8 cellular contexts compared by ENCODE assay signal in genomic region chr1:25820247-25821111, GRCh38. TPM values are rescaled to one million over a fixed set of nuclear protein-coding genes. Genes with fewer than 3 reads are reported as not detected.
A peak's percentile ranks its signal among the peaks of the same experiment; 100 is the strongest.
DNase-seq lines count a peak whose midpoint lies in the region; ATAC-seq and TF ChIP-seq lines count a peak whose summit lies in the region.

No MANE protein-coding gene starts in this region.

- H3K27ac ChIP-seq in ectodermal cell (ENCODE audit: insufficient read depth, low read depth, low read length, poor library complexity, severe bottlenecking), result no peak overlapping the region

- DNase-seq in Right ventricle myocardium inferior (ENCODE audit: missing footprints) (peak; percentile 85), cardiac septum (ENCODE audit: low spot score) (no peak), NCI-H2171 (lab: John Stamatoyannopoulos, UW) (peak; percentile 36), mucosa of descending colon (peak; percentile 78 to 83 (median 80))
- DNase-seq in activated CD4-positive, alpha-beta T cell treated with anti-CD3 and anti-CD28 coated beads, Interleukin-2, amount 50 U/mL, for 48 hours, result peak; percentile 63 to 72
- peak; percentile 71 for DNase-seq in stimulated activated naive CD4-positive, alpha-beta T cell treated with Interleukin-2 at 50 U/mL for 16 hours (lab: John Stamatoyannopoulos, UW)

- peak; percentile 58 for ATAC-seq in Right ventricle myocardium inferior
- ATAC-seq in HG02870 (IDR thresholded peaks at IDR 0.05; ENCODE audit: unreplicated experiment), result peak; percentile 43
- peak; percentile 71 for ATAC-seq in mucosa of descending colon

- no peak for TF ChIP-seq CTCF in mucosa of descending colon (IDR thresholded peaks at IDR 0.05)

- H3K36me3 ChIP-seq in ectodermal cell (ENCODE audit: control insufficient read depth, insufficient read depth, low read length), result peaks cover 6% of the 10 kb centered on the region
- no peaks in the 10 kb centered on the region for H3K36me3 ChIP-seq in mucosa of descending colon (ENCODE audit: low read depth)

- WGBS in ectodermal cell, 2 experiments, result 2 to 3% methylated on average over 67 of the region's 67 CpGs

- H3K4me3 ChIP-seq in ectodermal cell (ENCODE audit: insufficient read depth, low read depth, low read length) (peak overlapping the region; percentile 96), mucosa of descending colon (peak overlapping the region; percentile 62)

- H3K9me3 ChIP-seq in ectodermal cell (ENCODE audit: control insufficient read depth, low read length) (no peaks in the 10 kb centered on the region), mucosa of descending colon (no peaks in the 10 kb centered on the region)

- H3K4me1 ChIP-seq in ectodermal cell (ENCODE audit: control insufficient read depth, insufficient read depth, low read length) (peaks cover 16% of the 10 kb centered on the region), mucosa of descending colon (ENCODE audit: low read depth) (peaks cover 30% of the 10 kb centered on the region)

- peaks cover 12% of the 10 kb centered on the region for H3K27me3 ChIP-seq in ectodermal cell (ENCODE audit: control insufficient read depth, insufficient read depth, low read length, poor library complexity, severe bottlenecking)

- intact Hi-C loops in Right ventricle myocardium inferior (cut with DNase I), result loop anchor here (5.0 kb wide), 1 partner anchor 177 kb away; the partner anchor contains the start of gene PAFAH2
- intact Hi-C loops in cardiac septum (cut with DNase I), result loop anchor here (5.0 kb wide), 1 partner anchor 177 kb away; the partner anchor contains the start of gene PAFAH2
- intact Hi-C loops in mucosa of descending colon (cut with DNase I, micrococcal nuclease), result no loop called here

RNA-seq across cellular contexts. Expression of gene MTFR1L, which starts 0.7 kb away (rescaled TPM):
- total RNA-seq in Right ventricle myocardium inferior (206 TPM), cardiac septum (187 TPM), mucosa of descending colon (10 to 100 TPM; 46.2 to 94.3 (median 83.0) TPM)
- polyA plus RNA-seq in ectodermal cell (2013, experiment 1 of 4), result 41.5 TPM
- 45.8 TPM for polyA plus RNA-seq in ectodermal cell (2013, experiment 2 of 4)
- 36.0 TPM for polyA plus RNA-seq in ectodermal cell (2013, experiment 3 of 4)
- 43.3 TPM for polyA plus RNA-seq in ectodermal cell (2013, experiment 4 of 4)

RNA-seq across cellular contexts. Expression of gene SELENON, which starts 20.5 kb away (rescaled TPM):
- total RNA-seq in Right ventricle myocardium inferior (45.7 TPM), cardiac septum (53.0 TPM), mucosa of descending colon (10 to 100 TPM; 29.6 to 45.1 (median 35.9) TPM)
- 133 TPM for polyA plus RNA-seq in ectodermal cell (2013, experiment 1 of 4)
- polyA plus RNA-seq in ectodermal cell (2013, experiment 2 of 4), result 139 TPM
- polyA plus RNA-seq in ectodermal cell (2013, experiment 3 of 4), result 118 TPM
- 124 TPM for polyA plus RNA-seq in ectodermal cell (2013, experiment 4 of 4)

RNA-seq across cellular contexts. Expression of gene AUNIP, which starts 38.8 kb away (rescaled TPM):
- total RNA-seq in Right ventricle myocardium inferior, result not detected
- total RNA-seq in cardiac septum, result not detected
- polyA plus RNA-seq in ectodermal cell (2013, experiment 1 of 4), result 14.9 TPM
- polyA plus RNA-seq in ectodermal cell (2013, experiment 2 of 4), result 15.2 TPM
- polyA plus RNA-seq in ectodermal cell (2013, experiment 3 of 4), result 13.6 TPM
- polyA plus RNA-seq in ectodermal cell (2013, experiment 4 of 4), result 11.6 TPM
- total RNA-seq in mucosa of descending colon, result 1 to 10 TPM in 1 of 3 donors, under 1 TPM in 2; 0.28 to 1.5 (median 0.35) TPM

RNA-seq across cellular contexts. Expression of gene PAQR7, which starts 55.0 kb away (rescaled TPM):
- total RNA-seq in Right ventricle myocardium inferior (2.2 TPM), cardiac septum (2.4 TPM), mucosa of descending colon (1 to 10 TPM; 2.5 to 7.7 (median 2.7) TPM)
- 9.5 TPM for polyA plus RNA-seq in ectodermal cell (2013, experiment 1 of 4)
- polyA plus RNA-seq in ectodermal cell (2013, experiment 2 of 4), result 9.3 TPM
- 6.2 TPM for polyA plus RNA-seq in ectodermal cell (2013, experiment 3 of 4)
- 6.9 TPM for polyA plus RNA-seq in ectodermal cell (2013, experiment 4 of 4)

Comparison
In these comparisons a context has a peak if more than half of its experiments do, and no peak if none do; other contexts are left out.
1. intact Hi-C loops: an anchor here in Right ventricle myocardium inferior (5.0 kb wide) and cardiac septum (5.0 kb wide); none called in mucosa of descending colon.